ENCODE assay signal across 1 cellular context in genomic region chr9:130260816-130261765, GRCh38.
TF ChIP-seq lines count a peak whose summit lies in the region.

No MANE protein-coding gene starts in this region.

TF ChIP-seq in GM23338, 12 proteins besides CTCF, POLR2A, EP300 and RAD21 (continued from another document):
- TF ChIP-seq REST (IDR thresholded peaks at IDR 0.05; ENCODE audit: unreplicated experiment) (no peak), EZH2phosphoT487 (IDR thresholded peaks at IDR 0.05; ENCODE audit: unreplicated experiment) (no peak), ZNF462 (CRISPR knock-in tag; IDR thresholded peaks at IDR 0.05) (no peak), JUNB (IDR thresholded peaks at IDR 0.05; ENCODE audit: unreplicated experiment) (no peak)
TF ChIP-seq in GM23338: peak in this region for 0.
